In the genomic region with DNA sequence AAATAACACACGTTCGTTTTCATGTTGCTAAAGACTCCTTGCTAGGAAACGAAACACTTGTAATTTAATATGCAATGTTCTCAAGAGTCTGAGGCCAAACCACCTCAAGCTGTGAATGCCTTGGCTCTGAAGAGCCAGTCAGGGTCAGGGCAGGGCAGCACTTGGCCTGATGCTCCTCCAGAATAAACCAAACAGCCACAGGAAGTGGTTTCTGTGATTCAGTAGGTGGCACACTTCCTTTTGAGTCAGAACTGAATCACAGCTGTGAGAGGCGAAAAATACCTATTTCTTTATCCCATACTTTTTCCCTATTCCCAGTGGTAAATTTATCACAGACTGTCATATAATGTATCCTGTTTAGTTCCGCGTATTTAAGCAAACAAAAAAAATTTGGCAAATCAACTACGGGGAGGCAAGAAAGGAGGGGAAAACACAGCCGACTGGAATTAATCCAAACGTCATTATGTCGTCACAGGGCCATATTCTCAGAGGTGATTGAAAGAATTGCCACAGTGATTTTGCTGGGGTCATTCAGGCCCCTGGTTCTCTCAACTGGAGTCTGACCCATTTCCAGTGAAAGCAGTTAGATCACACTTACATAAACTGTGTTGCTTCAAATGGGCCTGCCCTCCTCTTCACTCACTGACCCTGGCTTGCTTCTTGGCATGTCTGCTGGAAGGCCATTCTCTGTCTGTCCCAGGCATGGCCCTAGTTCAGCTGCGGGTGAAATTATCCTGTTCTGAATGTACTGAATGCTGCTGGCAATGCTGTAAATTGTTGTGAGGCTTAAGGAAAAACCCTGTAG, we compare ENCODE assay signal across 8 cellular contexts.
DNase-seq lines count a peak whose midpoint lies in the region; ATAC-seq lines count a peak whose summit lies in the region.

No MANE protein-coding gene starts in this region.

- peak overlapping the region; percentile 89 to 97 (median 96) for H3K27ac Mint-ChIP-seq in CD8-positive, alpha-beta memory T cell
- H3K27ac Mint-ChIP-seq in activated naive CD8-positive, alpha-beta T cell treated with anti-CD3 and anti-CD28 coated beads, Interleukin-2, amount 10 ng/mL, durations not matched to agents 7 days and 5 days: peak overlapping the region; percentile 85

- CTCF ChIA-PET in CD8-positive, alpha-beta memory T cell (lab: Charles Lee): interaction anchor here (0.8 to 4.0 kb wide), 7 partner anchors 14 to 72 kb away, joined by 3 to 46 read pairs (median 4); a partner anchor contains a TSS

- no peaks in the 10 kb centered on the region for H3K36me3 Mint-ChIP-seq in CD8-positive, alpha-beta memory T cell
- peaks cover 7% of the 10 kb centered on the region for H3K36me3 Mint-ChIP-seq in activated naive CD8-positive, alpha-beta T cell treated with anti-CD3 and anti-CD28 coated beads, Interleukin-2, amount 10 ng/mL, durations not matched to agents 7 days and 5 days

- H3K4me1 Mint-ChIP-seq in CD8-positive, alpha-beta memory T cell: peaks cover 39 to 52% (median 47%) of the 10 kb centered on the region in 3 donors
- H3K4me1 Mint-ChIP-seq in activated naive CD8-positive, alpha-beta T cell treated with anti-CD3 and anti-CD28 coated beads, Interleukin-2, amount 10 ng/mL, durations not matched to agents 7 days and 5 days: peaks cover 39% of the 10 kb centered on the region

- no peaks in the 10 kb centered on the region for H3K36me3 ChIP-seq in CD8-positive, alpha-beta memory T cell (ENCODE audit: insufficient read depth, low read length)

- POLR2A ChIA-PET in CD8-positive, alpha-beta memory T cell (lab: Charles Lee): interaction anchor here (0.7 to 4.6 kb wide), 7 partner anchors 16 to 73 kb away, joined by 3 to 45 read pairs (median 5); a partner anchor contains a TSS
- POLR2A ChIA-PET in activated naive CD8-positive, alpha-beta T cell treated with anti-CD3 and anti-CD28 coated beads, Interleukin-2, amount 10 ng/mL, durations not matched to agents 7 days and 5 days (lab: Charles Lee): interaction anchor here (0.6 to 2.6 kb wide), 5 partner anchors 9 to 71 kb away, joined by 3 to 30 read pairs (median 4); a partner anchor contains a TSS

- H3K9me3 Mint-ChIP-seq in CD8-positive, alpha-beta memory T cell: no peaks in the 10 kb centered on the region
- no peaks in the 10 kb centered on the region for H3K9me3 Mint-ChIP-seq in activated naive CD8-positive, alpha-beta T cell treated with anti-CD3 and anti-CD28 coated beads, Interleukin-2, amount 10 ng/mL, durations not matched to agents 7 days and 5 days

- peak overlapping the region; percentile 1 for H3K4me3 ChIP-seq in CD8-positive, alpha-beta memory T cell (ENCODE audit: low read length)

- H3K27ac ChIP-seq in CD8-positive, alpha-beta memory T cell (ENCODE audit: low read depth, low read length): peak overlapping the region; percentile 57

- H3K27me3 Mint-ChIP-seq in CD8-positive, alpha-beta memory T cell: peaks cover 0 to 2% of the 10 kb centered on the region in 2 donors
- H3K27me3 Mint-ChIP-seq in activated naive CD8-positive, alpha-beta T cell treated with anti-CD3 and anti-CD28 coated beads, Interleukin-2, amount 10 ng/mL, durations not matched to agents 7 days and 5 days: no peaks in the 10 kb centered on the region

- no peaks in the 10 kb centered on the region for H3K27me3 ChIP-seq in CD8-positive, alpha-beta memory T cell (ENCODE audit: insufficient read depth, low read length, poor library complexity, severe bottlenecking)

- no peaks in the 10 kb centered on the region for H3K9me3 ChIP-seq in CD8-positive, alpha-beta memory T cell (ENCODE audit: low read length)

- H3K4me3 Mint-ChIP-seq in CD8-positive, alpha-beta memory T cell: peak overlapping the region; percentile 33 to 85 (median 67)
- peak overlapping the region; percentile 70 for H3K4me3 Mint-ChIP-seq in activated naive CD8-positive, alpha-beta T cell treated with anti-CD3 and anti-CD28 coated beads, Interleukin-2, amount 10 ng/mL, durations not matched to agents 7 days and 5 days

- intact Hi-C loops in left cardiac atrium (cut with DNase I) (loop anchor here (5.0 kb wide), 3 partner anchors 55 to 70 kb away; a partner anchor contains a TSS), sciatic nerve (cut with DNase I) (no loop called here)

- peaks cover 41% of the 10 kb centered on the region for H3K4me1 ChIP-seq in CD8-positive, alpha-beta memory T cell (ENCODE audit: insufficient read depth, low read length)

- ATAC-seq in GM19463 (IDR thresholded peaks at IDR 0.05; ENCODE audit: unreplicated experiment) (peak; percentile 92), HG03565 (IDR thresholded peaks at IDR 0.05; ENCODE audit: unreplicated experiment) (peak; percentile 89), left cardiac atrium (peak; percentile 76 to 82), sciatic nerve (peak; percentile 96)
- ATAC-seq in activated naive CD8-positive, alpha-beta T cell treated with anti-CD3 and anti-CD28 coated beads, Interleukin-2, amount 10 ng/mL, durations not matched to agents 7 days and 5 days (ENCODE audit: low read depth): peak; percentile 86

- DNase-seq in CD8-positive, alpha-beta memory T cell: peak; percentile 38 to 83 (median 68)
- DNase-seq in SKM-1 treated with dmso at 0.1 percent for 144 hours (lab: John Stamatoyannopoulos, UW; ENCODE audit: unreplicated experiment) (peak; percentile 67), left cardiac atrium (peak; percentile 71), sciatic nerve (ENCODE audit: low spot score) (peak; percentile 80), retina (no peak)
- DNase-seq in activated naive CD8-positive, alpha-beta T cell treated with anti-CD3 and anti-CD28 coated beads, Interleukin-2, amount 10 ng/mL, durations not matched to agents 7 days and 5 days: peak; percentile 51
